8 cellular contexts compared by ENCODE assay signal in the genomic region with DNA sequence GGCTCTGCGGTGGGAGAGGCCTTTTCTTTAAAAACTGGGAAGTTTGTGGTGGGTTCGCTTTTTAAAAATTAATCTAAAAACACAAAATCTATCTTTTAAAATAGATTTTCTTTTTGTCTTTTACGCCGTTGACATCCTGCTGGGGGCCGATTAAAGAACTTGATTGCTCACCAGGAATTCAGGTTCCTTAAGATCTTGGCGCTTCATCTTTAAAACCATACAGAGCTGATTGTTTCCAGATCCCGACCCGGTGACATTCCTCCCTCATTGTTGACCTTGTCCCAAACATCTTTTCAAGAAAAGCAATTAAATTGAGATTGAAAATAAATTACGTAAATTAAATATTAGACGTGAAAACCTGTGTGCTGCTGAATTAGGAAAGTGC. TPM values are rescaled to one million over a fixed set of nuclear protein-coding genes. Genes with fewer than 3 reads are reported as not detected.
DNase-seq lines count a peak whose midpoint lies in the region; ATAC-seq and TF ChIP-seq lines count a peak whose summit lies in the region.

No MANE protein-coding gene starts in this region.

- TF ChIP-seq CTCF in GM12875 (IDR thresholded peaks at IDR 0.05; ENCODE audit: borderline replicate concordance, insufficient read depth, low read depth, low read length), result no peak
- TF ChIP-seq CTCF in fibroblast of villous mesenchyme (IDR thresholded peaks at IDR 0.05; ENCODE audit: insufficient read depth, low read depth, low read length), result no peak
- no peak for TF ChIP-seq CTCF in sigmoid colon (IDR thresholded peaks at IDR 0.05)

- no peak for ATAC-seq in T-helper 17 cell
- ATAC-seq in GM19328 (IDR thresholded peaks at IDR 0.05; ENCODE audit: unreplicated experiment), result no peak
- no peak for ATAC-seq in left lobe of liver

- no peaks in the 10 kb centered on the region for H3K36me3 ChIP-seq in sigmoid colon

- H3K27ac ChIP-seq in sigmoid colon, result peak overlapping the region; percentile 85 to 89 (median 88)

- H3K27ac Mint-ChIP-seq in T-helper 17 cell, result no peak overlapping the region

- H3K36me3 Mint-ChIP-seq in T-helper 17 cell (ENCODE audit: low read depth), result peaks cover 4% of the 10 kb centered on the region

- intact Hi-C loops in sigmoid colon (cut with DNase I), result loop anchor here (2.0 to 10.0 kb wide), 4 partner anchors 26 to 504 kb away; partner anchors contain the start of gene WARS2

- no peaks in the 10 kb centered on the region for H3K27me3 ChIP-seq in sigmoid colon

- no peaks in the 10 kb centered on the region for H3K4me1 Mint-ChIP-seq in T-helper 17 cell

- peaks cover 0 to 25% (median 18%) of the 10 kb centered on the region in 4 donors for H3K4me1 ChIP-seq in sigmoid colon

- H3K4me3 Mint-ChIP-seq in T-helper 17 cell, result peak overlapping the region; percentile 63

- DNase-seq in T-helper 17 cell (no peak), fibroblast of villous mesenchyme (ENCODE audit: low read depth) (peak; percentile 52), sigmoid colon (no peak), GOT3 (lab: John Stamatoyannopoulos, UW) (no peak), NCI-H187 treated with DMSO at 0.1 percent for 48 hours (lab: John Stamatoyannopoulos, UW) (no peak), left lobe of liver (ENCODE audit: low spot score) (no peak)

- no peak for TF ChIP-seq POLR2A in sigmoid colon (IDR thresholded peaks at IDR 0.05)

- peak overlapping the region; percentile 82 for H3K4me3 ChIP-seq in GM12875 (ENCODE audit: low read depth, low read length)
- H3K4me3 ChIP-seq in fibroblast of villous mesenchyme (ENCODE audit: low read depth, low read length), result peak overlapping the region; percentile 77
- peak overlapping the region; percentile 62 to 96 (median 80) for H3K4me3 ChIP-seq in sigmoid colon

- 10 to 13% methylated on average over 10 of the region's 10 CpGs for WGBS in sigmoid colon, 2 donors

- peaks cover 77% of the 10 kb centered on the region for H3K27me3 Mint-ChIP-seq in T-helper 17 cell

- H3K9me3 ChIP-seq in T-helper 17 cell (ENCODE audit: control insufficient read depth, low read length, poor library complexity, severe bottlenecking) (no peaks in the 10 kb centered on the region), sigmoid colon (no peaks in the 10 kb centered on the region)

- TF ChIP-seq EP300 in sigmoid colon (IDR thresholded peaks at IDR 0.05), result no peak

RNA-seq across cellular contexts. Expression of gene ZNF697, which starts 0.5 kb away (rescaled TPM):
- total RNA-seq in T-helper 17 cell (under 1 TPM in 1 of 2 donors, not detected in 1; 0.15 TPM), fibroblast of villous mesenchyme (13.2 and 14.2 TPM in 2 replicates), sigmoid colon (1 to 10 TPM; 2.4 to 6.6 (median 4.4) TPM), left lobe of liver (3.6 TPM)
- polyA plus RNA-seq in sigmoid colon, result 1 to 10 TPM in 1 of 3 donors, under 1 TPM in 2; 0.60 to 1.2 (median 0.69) TPM
